ENCODE assay signal across 8 cellular contexts in genomic region chr11:116788534-116788933, GRCh38. TPM values are rescaled to one million over a fixed set of nuclear protein-coding genes. Genes with fewer than 3 reads are reported as not detected.
DNase-seq lines count a peak whose midpoint lies in the region; ATAC-seq and TF ChIP-seq lines count a peak whose summit lies in the region.

No MANE protein-coding gene starts in this region.

- intact Hi-C loops in heart right ventricle (cut with DNase I) (loop anchor here in 5 of 10 donors (2.0 to 5.0 kb wide), 4 partner anchors 48 to 444 kb away; partner anchors contain the start of genes APOA1 (in 1 of the 5), PCSK7 (in 1 of the 5) and RNF214 (in 1 of the 5)), left ventricle myocardium superior (cut with micrococcal nuclease) (loop anchor here (2.0 kb wide), 1 partner anchor 46 kb away; no protein-coding TSS in a partner anchor), mammary epithelial cell (cut with micrococcal nuclease) (loop anchor here (2.0 kb wide), 1 partner anchor 442 kb away; no protein-coding TSS in a partner anchor), mucosa of descending colon (cut with DNase I, micrococcal nuclease) (no loop called here), vagina (cut with DNase I) (loop anchor here (2.0 kb wide), 1 partner anchor 316 kb away; no protein-coding TSS in a partner anchor)

- H3K36me3 ChIP-seq in heart right ventricle (peaks cover 0 to 33% (median 24%) of the 10 kb centered on the region in 9 donors), mammary epithelial cell (ENCODE audit: insufficient read depth, low read length) (peaks cover 18% of the 10 kb centered on the region), mucosa of descending colon (ENCODE audit: low read depth) (no peaks in the 10 kb centered on the region), vagina (peaks cover 0 to 32% of the 10 kb centered on the region in 2 donors)

- H2AFZ ChIP-seq in mammary epithelial cell (ENCODE audit: low read depth, low read length) = peak overlapping the region; percentile 91

- H3K9me3 ChIP-seq in heart right ventricle (no peaks in the 10 kb centered on the region), mammary epithelial cell (replicated peaks; ENCODE audit: insufficient read depth, low read length) (no peaks in the 10 kb centered on the region), mucosa of descending colon (no peaks in the 10 kb centered on the region), vagina (no peaks in the 10 kb centered on the region)

- ATAC-seq in heart right ventricle (no peak), left ventricle myocardium superior (no peak), mucosa of descending colon (no peak), GM19395 (IDR thresholded peaks at IDR 0.05; ENCODE audit: unreplicated experiment) (no peak)

- no TSS peak for BruUV-seq in mammary epithelial cell (replicated peaks; lab: Mats Ljungman, UMichigan)

- no peaks in the 10 kb centered on the region for H4K20me1 ChIP-seq in mammary epithelial cell (ENCODE audit: insufficient read depth, low read length)

- H3K4me1 ChIP-seq in heart right ventricle = peaks cover 7 to 33% (median 24%) of the 10 kb centered on the region in 9 donors
- peaks cover 18% of the 10 kb centered on the region for H3K4me1 ChIP-seq in mammary epithelial cell (ENCODE audit: insufficient read depth, low read length)
- peaks cover 11% of the 10 kb centered on the region for H3K4me1 ChIP-seq in mucosa of descending colon (ENCODE audit: low read depth)
- peaks cover 27% of the 10 kb centered on the region for H3K4me1 ChIP-seq in vagina

- peak overlapping the region; percentile 90 for H3K9ac ChIP-seq in mammary epithelial cell (ENCODE audit: insufficient read depth, low read length)

- dilution Hi-C loops in mammary epithelial cell (cut with HindIII; ENCODE audit: low sequenced_read_pairs) = loop anchor here (25.0 kb wide), 1 partner anchor 324 kb away; no protein-coding TSS in a partner anchor

- H3K27ac ChIP-seq in heart right ventricle (peak overlapping the region in 9 of 10 donors; percentile 85 to 94 (median 88)), mammary epithelial cell (ENCODE audit: insufficient read depth, low read depth, low read length) (peak overlapping the region; percentile 75), vagina (no peak overlapping the region)

- no peak for DNase-seq in heart right ventricle
- no peak for DNase-seq in left ventricle myocardium superior
- DNase-seq in mammary epithelial cell = no peak
- no peak for DNase-seq in mucosa of descending colon
- no peak for DNase-seq in vagina (ENCODE audit: extremely low spot score in 2 of 2)
- no peak for DNase-seq in T1000 (lab: John Stamatoyannopoulos, UW)
- DNase-seq in D341Med (ENCODE audit: low spot score) = no peak

- H3K27me3 ChIP-seq in heart right ventricle (no peaks in the 10 kb centered on the region), mammary epithelial cell (ENCODE audit: insufficient read depth, low read length) (no peaks in the 10 kb centered on the region), vagina (no peaks in the 10 kb centered on the region)

- peak overlapping the region; percentile 92 for H3K4me2 ChIP-seq in mammary epithelial cell (ENCODE audit: insufficient read depth, low read depth, low read length)

- peaks cover 32% of the 10 kb centered on the region for H3K79me2 ChIP-seq in mammary epithelial cell (ENCODE audit: insufficient read depth, low read length)

- CTCF ChIA-PET in mammary epithelial cell (lab: Charles Lee; ENCODE audit: low non-redundant PET) = interaction anchor here (0.6 kb wide), 1 partner anchor 356 kb away, joined by 3 read pairs; the partner anchor contains the start of gene PAFAH1B2

- no peak for TF ChIP-seq POLR2A in vagina (IDR thresholded peaks at IDR 0.05)

- H3K4me3 ChIP-seq in heart right ventricle (peak overlapping the region; percentile 84 to 100 (median 94)), mammary epithelial cell (replicated peaks in 1 of 3; ENCODE audit: insufficient read depth in 1 of 3, low read depth in 2 of 3, low read length in 3 of 3) (peak overlapping the region; percentile 61 to 83 (median 81)), mucosa of descending colon (peak overlapping the region; percentile 94), vagina (peak overlapping the region; percentile 87 to 99)

- TF ChIP-seq CTCF in heart right ventricle (IDR thresholded peaks at IDR 0.05) (no peak), mammary epithelial cell (conservative IDR thresholded peaks at IDR 0.05 in 1 of 2, IDR thresholded peaks at IDR 0.05 in 1 of 2; ENCODE audit: extremely low read depth in 1 of 2, insufficient read depth in 1 of 2, low read depth in 1 of 2, low read length in 2 of 2) (no peak), mucosa of descending colon (IDR thresholded peaks at IDR 0.05) (no peak), vagina (IDR thresholded peaks at IDR 0.05) (no peak)

- in situ Hi-C loops in mammary epithelial cell (cut with MboI; ENCODE audit: low sequenced_read_pairs in 2 of 2) = loop anchor here in 1 of 2 donors (5.0 kb wide), 1 partner anchor 314 kb away; no protein-coding TSS in a partner anchor

- WGBS in heart right ventricle, 2 donors = 68 to 69% methylated on average over 4 of the region's 4 CpGs
- 44% methylated on average over 4 of the region's 4 CpGs for WGBS in mammary epithelial cell (ENCODE audit: low coverage, missing lambda C conversion rate)

RNA-seq across cellular contexts. Expression of gene ZPR1, which starts 0.7 kb away (rescaled TPM):
- total RNA-seq in heart right ventricle (10 to 100 TPM; 17.3 to 32.9 (median 22.6) TPM), left ventricle myocardium superior (18.2 TPM), mammary epithelial cell (10 to 100 TPM; 35.7 to 67.9 TPM), mucosa of descending colon (10 to 100 TPM; 28.5 to 34.6 (median 33.4) TPM), vagina (19.4 TPM)
- polyA plus RNA-seq in heart right ventricle (10 to 100 TPM in 1 of 2 donors, 1 to 10 TPM in 1; 5.5 to 44.7 TPM), mammary epithelial cell (57.6 TPM)
- 43.6 TPM for polyA minus RNA-seq in mammary epithelial cell

RNA-seq across cellular contexts. Expression of gene APOA5, which starts 3.1 kb away (rescaled TPM):
- total RNA-seq in heart right ventricle = not detected
- not detected for polyA plus RNA-seq in heart right ventricle
- not detected for total RNA-seq in left ventricle myocardium superior
- total RNA-seq in mammary epithelial cell = not detected
- polyA plus RNA-seq in mammary epithelial cell = not detected
- not detected for polyA minus RNA-seq in mammary epithelial cell
- not detected for total RNA-seq in mucosa of descending colon
- not detected for total RNA-seq in vagina

RNA-seq across cellular contexts. Expression of gene BUD13, which starts 15.7 kb away (rescaled TPM):
- 1 to 10 TPM; 6.1 to 9.2 (median 7.0) TPM for total RNA-seq in heart right ventricle
- polyA plus RNA-seq in heart right ventricle = 1 to 10 TPM; 6.3 to 7.1 TPM
- total RNA-seq in left ventricle myocardium superior = 7.2 TPM
- 10 to 100 TPM in 1 of 2 donors, 1 to 10 TPM in 1; 9.2 to 15.5 TPM for total RNA-seq in mammary epithelial cell
- 14.4 TPM for polyA plus RNA-seq in mammary epithelial cell
- 14.1 TPM for polyA minus RNA-seq in mammary epithelial cell
- 10 to 100 TPM; 15.6 to 18.9 (median 15.6) TPM for total RNA-seq in mucosa of descending colon
- 15.0 TPM for total RNA-seq in vagina

RNA-seq across cellular contexts. Expression of gene APOA4, which starts 34.6 kb away (rescaled TPM):
- total RNA-seq in heart right ventricle (under 1 TPM in 2 of 10 donors, not detected in 8; 0.26 to 0.28 TPM), left ventricle myocardium superior (not detected), mammary epithelial cell (not detected), mucosa of descending colon (not detected), vagina (not detected)
- polyA plus RNA-seq in heart right ventricle (under 1 TPM in 1 of 2 donors, not detected in 1; 0.75 TPM), mammary epithelial cell (not detected)
- polyA minus RNA-seq in mammary epithelial cell = not detected

RNA-seq across cellular contexts. Expression of gene APOC3, which starts 41.2 kb away (rescaled TPM):
- under 1 TPM in 1 of 10 donors, not detected in 9; 0.64 TPM for total RNA-seq in heart right ventricle
- under 1 TPM in 1 of 2 donors, not detected in 1; 0.12 TPM for polyA plus RNA-seq in heart right ventricle
- total RNA-seq in left ventricle myocardium superior = not detected
- not detected for total RNA-seq in mammary epithelial cell
- not detected for polyA plus RNA-seq in mammary epithelial cell
- polyA minus RNA-seq in mammary epithelial cell = not detected
- under 1 TPM in 1 of 3 donors, not detected in 2; 0.60 TPM for total RNA-seq in mucosa of descending colon
- not detected for total RNA-seq in vagina

Comparison
In these comparisons a context has a peak if more than half of its experiments do, and no peak if none do; other contexts are left out.
1. intact Hi-C loops: an anchor here in left ventricle myocardium superior (2.0 kb wide), mammary epithelial cell (2.0 kb wide) and vagina (2.0 kb wide); none called in mucosa of descending colon.